Comparison of ENCODE assay signal across 12 cellular contexts in genomic region chr1:25033030-25033827, GRCh38.
DNase-seq lines count a peak whose midpoint lies in the region; ATAC-seq, FAIRE-seq and TF ChIP-seq lines count a peak whose summit lies in the region.
"Had no signal": no experiment of that assay in that cellular context is flagged by ENCODE, and none has a peak within 500 bp of the region (broad histone marks: within the 10 kb centered on the region; RNA-seq: fewer than 3 reads in every experiment).

No MANE protein-coding gene starts in this region.

- H3K27ac ChIP-seq in PC-3 (ENCODE audit: low read length): no peak overlapping the region
- peak overlapping the region; percentile 56 for H3K27ac ChIP-seq in vagina

- H3K9ac ChIP-seq in PC-3 (ENCODE audit: low read length): no peak overlapping the region

- no peak overlapping the region for H3K27ac Mint-ChIP-seq in natural killer cell
- H3K27ac Mint-ChIP-seq in natural killer cell treated with Interleukin-12 subunit alpha and Interleukin-12 subunit beta and Interleukin-15 and Interleukin-18, amount 100 ng/mL, for 72 hours: no peak overlapping the region
- peak overlapping the region; percentile 88 for H3K27ac Mint-ChIP-seq in dendritic cell treated with granulocyte-macrophage colony-stimulating factor and Interleukin-4, amounts not matched to agents 40 ng/mL and 50 ng/mL, for 4 days
- H3K27ac Mint-ChIP-seq: HFFc6 had no signal

- BruUV-seq in PC-3 (replicated peaks; lab: Mats Ljungman, UMichigan): no TSS peak

- no peaks in the 10 kb centered on the region for H3K36me3 ChIP-seq in PC-3 (ENCODE audit: low read depth, low read length)
- H3K36me3 ChIP-seq in vagina: no peaks in the 10 kb centered on the region

- no peaks in the 10 kb centered on the region for H3K9me2 ChIP-seq in PC-3 (replicated peaks; ENCODE audit: low read length)

- no peaks in the 10 kb centered on the region for H3F3A ChIP-seq in PC-3 (ENCODE audit: low read length, unreplicated experiment)

- POLR2A ChIA-PET in PC-3 (lab: Charles Lee; ENCODE audit: unreplicated experiment): no interaction called here

- no peaks in the 10 kb centered on the region for H3K36me3 Mint-ChIP-seq in natural killer cell
- H3K36me3 Mint-ChIP-seq in natural killer cell treated with Interleukin-12 subunit alpha and Interleukin-12 subunit beta and Interleukin-15 and Interleukin-18, amount 100 ng/mL, for 72 hours: no peaks in the 10 kb centered on the region
- H3K36me3 Mint-ChIP-seq in dendritic cell treated with granulocyte-macrophage colony-stimulating factor and Interleukin-4, amounts not matched to agents 40 ng/mL and 50 ng/mL, for 4 days (ENCODE audit: low read depth): no peaks in the 10 kb centered on the region

- no peaks in the 10 kb centered on the region for H3K27me3 Mint-ChIP-seq in natural killer cell (ENCODE audit: low read depth in 2 of 2)
- no peaks in the 10 kb centered on the region for H3K27me3 Mint-ChIP-seq in natural killer cell treated with Interleukin-12 subunit alpha and Interleukin-12 subunit beta and Interleukin-15 and Interleukin-18, amount 100 ng/mL, for 72 hours
- peaks cover 29% of the 10 kb centered on the region for H3K27me3 Mint-ChIP-seq in dendritic cell treated with granulocyte-macrophage colony-stimulating factor and Interleukin-4, amounts not matched to agents 40 ng/mL and 50 ng/mL, for 4 days

- H2AFZ ChIP-seq in PC-3 (ENCODE audit: low read length): no peak overlapping the region

- H3K9me3 Mint-ChIP-seq in natural killer cell: no peaks in the 10 kb centered on the region
- H3K9me3 Mint-ChIP-seq in natural killer cell treated with Interleukin-12 subunit alpha and Interleukin-12 subunit beta and Interleukin-15 and Interleukin-18, amount 100 ng/mL, for 72 hours: no peaks in the 10 kb centered on the region
- H3K9me3 Mint-ChIP-seq in dendritic cell treated with granulocyte-macrophage colony-stimulating factor and Interleukin-4, amounts not matched to agents 40 ng/mL and 50 ng/mL, for 4 days: no peaks in the 10 kb centered on the region
- H3K9me3 Mint-ChIP-seq: HFFc6 had no signal

- DNase-seq in natural killer cell (no peak), PC-3 (no peak), vagina (ENCODE audit: extremely low spot score in 2 of 2) (no peak), urothelium cell line (ENCODE audit: low spot score) (no peak), cardiac septum (ENCODE audit: low spot score) (no peak)
- DNase-seq in natural killer cell treated with Interleukin-12 subunit alpha and Interleukin-12 subunit beta and Interleukin-15 and Interleukin-18, amount 100 ng/mL, for 72 hours (ENCODE audit: low spot score): no peak
- DNase-seq: cerebellar nuclear complex, HFFc6, T1000 had no signal

- peak overlapping the region; percentile 30 for H3K4me2 ChIP-seq in PC-3 (ENCODE audit: low read length)

- H3K27me3 ChIP-seq in PC-3 (ENCODE audit: low read length) (no peaks in the 10 kb centered on the region), vagina (no peaks in the 10 kb centered on the region)

- H3K4me1 Mint-ChIP-seq in natural killer cell: peaks cover 11 to 68% of the 10 kb centered on the region in 2 donors
- H3K4me1 Mint-ChIP-seq in natural killer cell treated with Interleukin-12 subunit alpha and Interleukin-12 subunit beta and Interleukin-15 and Interleukin-18, amount 100 ng/mL, for 72 hours (ENCODE audit: low read depth in 2 of 2): peaks cover 8 to 75% of the 10 kb centered on the region in 2 donors
- H3K4me1 Mint-ChIP-seq in dendritic cell treated with granulocyte-macrophage colony-stimulating factor and Interleukin-4, amounts not matched to agents 40 ng/mL and 50 ng/mL, for 4 days (ENCODE audit: low read depth): no peaks in the 10 kb centered on the region

- no peaks in the 10 kb centered on the region for H4K20me1 ChIP-seq in PC-3 (ENCODE audit: low read length)

- H3K79me2 ChIP-seq in PC-3 (ENCODE audit: low read length): no peaks in the 10 kb centered on the region

- H3K4me3 Mint-ChIP-seq in natural killer cell: peak overlapping the region; percentile 55
- H3K4me3 Mint-ChIP-seq in natural killer cell treated with Interleukin-12 subunit alpha and Interleukin-12 subunit beta and Interleukin-15 and Interleukin-18, amount 100 ng/mL, for 72 hours: no peak overlapping the region
- H3K4me3 Mint-ChIP-seq in dendritic cell treated with granulocyte-macrophage colony-stimulating factor and Interleukin-4, amounts not matched to agents 40 ng/mL and 50 ng/mL, for 4 days: no peak overlapping the region
- H3K4me3 Mint-ChIP-seq: HFFc6 had no signal

- H3K4me1 ChIP-seq in PC-3 (ENCODE audit: insufficient read depth, low read length): peaks cover 21% of the 10 kb centered on the region
- H3K4me1 ChIP-seq in vagina: no peaks in the 10 kb centered on the region

- TF ChIP-seq CTCF in natural killer cell (IDR thresholded peaks at IDR 0.05) (no peak), PC-3 (conservative IDR thresholded peaks at IDR 0.05; ENCODE audit: low read depth, low read length) (no peak), vagina (IDR thresholded peaks at IDR 0.05) (no peak)

- H3K9me3 ChIP-seq in PC-3 (ENCODE audit: low read length): no peaks in the 10 kb centered on the region
- no peaks in the 10 kb centered on the region for H3K9me3 ChIP-seq in vagina

- ATAC-seq in natural killer cell (no peak), PC-3 (no peak), HG03025 (IDR thresholded peaks at IDR 0.05; ENCODE audit: low FRiP score, unreplicated experiment) (no peak)
- ATAC-seq in natural killer cell treated with Interleukin-12 subunit alpha and Interleukin-12 subunit beta and Interleukin-15 and Interleukin-18, amount 100 ng/mL, for 72 hours: no peak

- no peak for FAIRE-seq in urothelium cell line (lab: Jason Lieb, UNC)
- FAIRE-seq: islet of Langerhans had no signal

- CTCF ChIA-PET in PC-3 (lab: Charles Lee): interaction anchor here (1.1 kb wide), 1 partner anchor 84 kb away, joined by 3 read pairs; no protein-coding TSS in a partner anchor

- TF ChIP-seq POLR2A in vagina (IDR thresholded peaks at IDR 0.05): no peak

- H3K4me3 ChIP-seq in PC-3 (ENCODE audit: low read length) (no peak overlapping the region), vagina (no peak overlapping the region)

- intact Hi-C loops in natural killer cell (cut with micrococcal nuclease) (loop anchor here (5.0 kb wide), 1 partner anchor 41 kb away; no protein-coding TSS in a partner anchor), PC-3 (cut with micrococcal nuclease) (loop anchor here (2.0 to 10.0 kb wide), 2 partner anchors 48 to 180 kb away; no protein-coding TSS in a partner anchor), vagina (cut with DNase I) (no loop called here), cardiac septum (cut with DNase I) (no loop called here)
- intact Hi-C loops in dendritic cell treated with granulocyte-macrophage colony-stimulating factor and Interleukin-4, amounts not matched to agents 40 ng/mL and 50 ng/mL, for 4 days (cut with micrococcal nuclease): loop anchor here (5.0 to 10.0 kb wide), 2 partner anchors 72 to 76 kb away; no protein-coding TSS in a partner anchor

Comparison
In these comparisons a context has a peak if more than half of its experiments do, and no peak if none do; other contexts are left out.
1. intact Hi-C loops: an anchor here in natural killer cell (5.0 kb wide), PC-3 (2.0 to 10.0 kb wide) and dendritic cell treated with granulocyte-macrophage colony-stimulating factor and Interleukin-4, amounts not matched to agents 40 ng/mL and 50 ng/mL, for 4 days (5.0 to 10.0 kb wide); none called in vagina and cardiac septum.